Comparison of ENCODE assay signal across 8 cellular contexts in genomic region chr2:101697794-101698418, GRCh38. TPM values are rescaled to one million over a fixed set of nuclear protein-coding genes. Genes with fewer than 3 reads are reported as not detected.
DNase-seq lines count a peak whose midpoint lies in the region; ATAC-seq and TF ChIP-seq lines count a peak whose summit lies in the region.

No MANE protein-coding gene starts in this region.

- H3K4me1 ChIP-seq in cardiac muscle cell (ENCODE audit: low read depth), result peaks cover 19% of the 10 kb centered on the region

- H3K27me3 Mint-ChIP-seq in activated CD8-positive, alpha-beta memory T cell treated with anti-CD3 and anti-CD28 coated beads, Interleukin-2, amount 10 ng/mL, durations not matched to agents 7 days and 5 days, result peaks cover 16% of the 10 kb centered on the region
- H3K27me3 Mint-ChIP-seq in Calu3 (ENCODE audit: unreplicated experiment), result no peaks in the 10 kb centered on the region

- H3K4me1 Mint-ChIP-seq in activated CD8-positive, alpha-beta memory T cell treated with anti-CD3 and anti-CD28 coated beads, Interleukin-2, amount 10 ng/mL, durations not matched to agents 7 days and 5 days, result peaks cover 19% of the 10 kb centered on the region
- H3K4me1 Mint-ChIP-seq in Calu3 (ENCODE audit: low read depth, unreplicated experiment), result peaks cover 34% of the 10 kb centered on the region

- H3K27me3 ChIP-seq in cardiac muscle cell, result no peaks in the 10 kb centered on the region

- H3K27ac Mint-ChIP-seq in activated CD8-positive, alpha-beta memory T cell treated with anti-CD3 and anti-CD28 coated beads, Interleukin-2, amount 10 ng/mL, durations not matched to agents 7 days and 5 days, result peak overlapping the region; percentile 65
- no peak overlapping the region for H3K27ac Mint-ChIP-seq in Calu3 (ENCODE audit: unreplicated experiment)

- peaks cover 12% of the 10 kb centered on the region for H3K36me3 Mint-ChIP-seq in activated CD8-positive, alpha-beta memory T cell treated with anti-CD3 and anti-CD28 coated beads, Interleukin-2, amount 10 ng/mL, durations not matched to agents 7 days and 5 days
- H3K36me3 Mint-ChIP-seq in Calu3 (ENCODE audit: insufficient read depth, unreplicated experiment), result peaks cover 25% of the 10 kb centered on the region

- H3K27ac ChIP-seq in cardiac muscle cell, result peak overlapping the region; percentile 84

- no peaks in the 10 kb centered on the region for H3K9me3 ChIP-seq in cardiac muscle cell (ENCODE audit: low read depth)

- no peaks in the 10 kb centered on the region for H3K9me3 Mint-ChIP-seq in activated CD8-positive, alpha-beta memory T cell treated with anti-CD3 and anti-CD28 coated beads, Interleukin-2, amount 10 ng/mL, durations not matched to agents 7 days and 5 days (ENCODE audit: low read depth)
- peaks cover 6% of the 10 kb centered on the region for H3K9me3 Mint-ChIP-seq in Calu3 (ENCODE audit: low read depth, unreplicated experiment)

- no TSS peak for BruUV-seq in Calu3 (replicated peaks; lab: Mats Ljungman, UMichigan)

- CTCF ChIA-PET in activated CD8-positive, alpha-beta memory T cell treated with anti-CD3 and anti-CD28 coated beads, Interleukin-2, amount 10 ng/mL, durations not matched to agents 7 days and 5 days (lab: Charles Lee), result interaction anchor here (0.9 to 2.2 kb wide), 6 partner anchors 9 to 356 kb away, joined by 3 to 8 read pairs (median 4); no protein-coding TSS in a partner anchor
- CTCF ChIA-PET in Calu3 (lab: Charles Lee), result interaction anchor here (0.9 to 1.3 kb wide), 3 partner anchors 9 to 180 kb away, joined by 3 to 4 read pairs (median 3); no protein-coding TSS in a partner anchor

- DNase-seq in cardiac muscle cell (ENCODE audit: low read depth in 1 of 2, low spot score in 1 of 2) (peak; percentile 15 to 56), Right ventricle myocardium inferior (ENCODE audit: missing footprints) (no peak), germinal center (ENCODE audit: low spot score) (peak; percentile 46), retinal pigment epithelial cell (ENCODE audit: low read depth) (no peak), Calu3 (no peak), foreskin melanocyte (no peak)
- no peak for DNase-seq in activated CD8-positive, alpha-beta memory T cell treated with anti-CD3 and anti-CD28 coated beads, Interleukin-2, amount 10 ng/mL, durations not matched to agents 7 days and 5 days

- ATAC-seq in Right ventricle myocardium inferior (no peak), HG03342 (IDR thresholded peaks at IDR 0.05; ENCODE audit: unreplicated experiment) (peak; percentile 45)
- peak; percentile 52 for ATAC-seq in activated CD8-positive, alpha-beta memory T cell treated with anti-CD3 and anti-CD28 coated beads, Interleukin-2, amount 10 ng/mL, durations not matched to agents 7 days and 5 days

- TF ChIP-seq CTCF in cardiac muscle cell (IDR thresholded peaks at IDR 0.05; ENCODE audit: low read depth, low read length) (no peak), retinal pigment epithelial cell (conservative IDR thresholded peaks at IDR 0.05; ENCODE audit: low read depth, low read length) (no peak), Calu3 (IDR thresholded peaks at IDR 0.05; ENCODE audit: unreplicated experiment) (no peak)

- H3K36me3 ChIP-seq in cardiac muscle cell, result no peaks in the 10 kb centered on the region

- intact Hi-C loops in Right ventricle myocardium inferior (cut with DNase I) (loop anchor here (5.0 kb wide), 4 partner anchors 94 to 281 kb away; no protein-coding TSS in a partner anchor), Calu3 (cut with micrococcal nuclease; ENCODE audit: unreplicated experiment) (loop anchor here (2.0 to 10.0 kb wide), 5 partner anchors 39 to 283 kb away; no protein-coding TSS in a partner anchor)

- H3K4me3 Mint-ChIP-seq in activated CD8-positive, alpha-beta memory T cell treated with anti-CD3 and anti-CD28 coated beads, Interleukin-2, amount 10 ng/mL, durations not matched to agents 7 days and 5 days, result no peak overlapping the region
- H3K4me3 Mint-ChIP-seq in Calu3 (ENCODE audit: low read depth, unreplicated experiment), result no peak overlapping the region

- peak overlapping the region; percentile 84 for H3K4me3 ChIP-seq in cardiac muscle cell
- peak overlapping the region; percentile 91 for H3K4me3 ChIP-seq in retinal pigment epithelial cell (ENCODE audit: low read length)

RNA-seq across cellular contexts. Expression of gene MAP4K4, which starts 0.4 kb away (rescaled TPM):
- total RNA-seq in cardiac muscle cell, result 82.2 and 131 TPM in 2 replicates
- polyA plus RNA-seq in cardiac muscle cell, result 61.6 and 71.6 TPM in 2 replicates
- total RNA-seq in Right ventricle myocardium inferior, result 82.5 TPM
- 10 to 100 TPM; 42.8 to 45.9 TPM for total RNA-seq in activated CD8-positive, alpha-beta memory T cell treated with anti-CD3 and anti-CD28 coated beads, Interleukin-2, amount 10 ng/mL, durations not matched to agents 7 days and 5 days
- total RNA-seq in Calu3 (2022), result 136 and 151 TPM in 2 replicates

Comparison
In these comparisons a context has a peak if more than half of its experiments do, and no peak if none do; other contexts are left out.
1. DNase-seq: peak in cardiac muscle cell (2 of 2) and germinal center (single experiment); none in Right ventricle myocardium inferior (single experiment), activated CD8-positive, alpha-beta memory T cell treated with anti-CD3 and anti-CD28 coated beads, Interleukin-2, amount 10 ng/mL, durations not matched to agents 7 days and 5 days (single experiment), retinal pigment epithelial cell (single experiment), Calu3 (single experiment) and foreskin melanocyte (single experiment).